1 cellular context compared by ENCODE assay signal in the genomic region with DNA sequence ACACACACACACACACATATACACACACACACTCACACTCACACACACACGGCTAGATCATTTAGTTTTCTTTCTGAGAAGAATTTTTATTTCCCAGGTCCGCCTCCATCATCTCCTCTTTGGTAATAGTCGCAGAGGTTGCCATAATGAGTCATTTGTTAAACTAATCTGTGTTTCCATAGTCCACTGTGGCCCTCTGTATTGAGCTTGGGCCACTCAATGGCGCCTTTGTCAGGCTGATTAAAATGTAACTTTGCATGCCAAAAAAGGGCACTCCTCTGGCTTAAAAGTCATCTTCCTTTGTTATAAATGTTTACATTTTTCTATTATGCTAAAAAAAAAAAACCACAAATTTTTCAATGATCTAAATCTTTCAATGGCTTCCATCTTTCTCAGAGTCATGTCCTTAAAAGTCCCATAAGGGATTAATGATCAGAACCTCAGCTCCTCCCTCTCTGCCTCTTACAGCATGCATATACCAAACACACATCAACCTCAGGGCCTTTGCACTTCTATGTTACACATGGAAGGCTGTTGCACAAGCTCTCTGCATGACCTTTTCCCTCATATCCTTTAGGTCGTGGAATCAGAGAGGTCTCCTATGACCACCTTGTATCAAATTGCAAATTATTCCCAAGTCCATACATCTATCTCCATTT.
TF ChIP-seq lines count a peak whose summit lies in the region.

No MANE protein-coding gene starts in this region.

TF ChIP-seq in HepG2, 621 proteins besides CTCF, POLR2A, EP300 and RAD21 (continued from another document and continues in another):
- TF ChIP-seq, protein P1, sequence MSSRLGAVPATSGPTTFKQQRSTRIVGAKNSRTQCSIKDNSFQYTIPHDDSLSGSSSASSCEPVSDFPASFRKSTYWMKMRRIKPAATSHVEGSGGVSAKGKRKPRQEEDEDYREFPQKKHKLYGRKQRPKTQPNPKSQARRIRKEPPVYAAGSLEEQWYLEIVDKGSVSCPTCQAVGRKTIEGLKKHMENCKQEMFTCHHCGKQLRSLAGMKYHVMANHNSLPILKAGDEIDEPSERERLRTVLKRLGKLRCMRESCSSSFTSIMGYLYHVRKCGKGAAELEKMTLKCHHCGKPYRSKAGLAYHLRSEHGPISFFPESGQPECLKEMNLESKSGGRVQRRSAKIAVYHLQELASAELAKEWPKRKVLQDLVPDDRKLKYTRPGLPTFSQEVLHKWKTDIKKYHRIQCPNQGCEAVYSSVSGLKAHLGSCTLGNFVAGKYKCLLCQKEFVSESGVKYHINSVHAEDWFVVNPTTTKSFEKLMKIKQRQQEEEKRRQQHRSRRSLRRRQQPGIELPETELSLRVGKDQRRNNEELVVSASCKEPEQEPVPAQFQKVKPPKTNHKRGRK (CRISPR knock-in tag; IDR thresholded peaks at IDR 0.05): no peak
- TF ChIP-seq, protein P2, sequence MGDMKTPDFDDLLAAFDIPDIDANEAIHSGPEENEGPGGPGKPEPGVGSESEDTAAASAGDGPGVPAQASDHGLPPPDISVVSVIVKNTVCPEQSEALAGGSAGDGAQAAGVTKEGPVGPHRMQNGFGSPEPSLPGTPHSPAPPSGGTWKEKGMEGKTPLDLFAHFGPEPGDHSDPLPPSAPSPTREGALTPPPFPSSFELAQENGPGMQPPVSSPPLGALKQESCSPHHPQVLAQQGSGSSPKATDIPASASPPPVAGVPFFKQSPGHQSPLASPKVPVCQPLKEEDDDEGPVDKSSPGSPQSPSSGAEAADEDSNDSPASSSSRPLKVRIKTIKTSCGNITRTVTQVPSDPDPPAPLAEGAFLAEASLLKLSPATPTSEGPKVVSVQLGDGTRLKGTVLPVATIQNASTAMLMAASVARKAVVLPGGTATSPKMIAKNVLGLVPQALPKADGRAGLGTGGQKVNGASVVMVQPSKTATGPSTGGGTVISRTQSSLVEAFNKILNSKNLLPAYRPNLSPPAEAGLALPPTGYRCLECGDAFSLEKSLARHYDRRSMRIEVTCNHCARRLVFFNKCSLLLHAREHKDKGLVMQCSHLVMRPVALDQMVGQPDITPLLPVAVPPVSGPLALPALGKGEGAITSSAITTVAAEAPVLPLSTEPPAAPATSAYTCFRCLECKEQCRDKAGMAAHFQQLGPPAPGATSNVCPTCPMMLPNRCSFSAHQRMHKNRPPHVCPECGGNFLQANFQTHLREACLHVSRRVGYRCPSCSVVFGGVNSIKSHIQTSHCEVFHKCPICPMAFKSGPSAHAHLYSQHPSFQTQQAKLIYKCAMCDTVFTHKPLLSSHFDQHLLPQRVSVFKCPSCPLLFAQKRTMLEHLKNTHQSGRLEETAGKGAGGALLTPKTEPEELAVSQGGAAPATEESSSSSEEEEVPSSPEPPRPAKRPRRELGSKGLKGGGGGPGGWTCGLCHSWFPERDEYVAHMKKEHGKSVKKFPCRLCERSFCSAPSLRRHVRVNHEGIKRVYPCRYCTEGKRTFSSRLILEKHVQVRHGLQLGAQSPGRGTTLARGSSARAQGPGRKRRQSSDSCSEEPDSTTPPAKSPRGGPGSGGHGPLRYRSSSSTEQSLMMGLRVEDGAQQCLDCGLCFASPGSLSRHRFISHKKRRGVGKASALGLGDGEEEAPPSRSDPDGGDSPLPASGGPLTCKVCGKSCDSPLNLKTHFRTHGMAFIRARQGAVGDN (CRISPR knock-in tag; IDR thresholded peaks at IDR 0.05): no peak
- TF ChIP-seq ZNF430 (CRISPR knock-in tag; IDR thresholded peaks at IDR 0.05): no peak
- TF ChIP-seq ZNF10 (CRISPR knock-in tag; IDR thresholded peaks at IDR 0.05; ENCODE audit: borderline replicate concordance, low read depth): no peak
- TF ChIP-seq ZC3H13 (CRISPR knock-in tag; IDR thresholded peaks at IDR 0.05): no peak
- TF ChIP-seq, protein P3, sequence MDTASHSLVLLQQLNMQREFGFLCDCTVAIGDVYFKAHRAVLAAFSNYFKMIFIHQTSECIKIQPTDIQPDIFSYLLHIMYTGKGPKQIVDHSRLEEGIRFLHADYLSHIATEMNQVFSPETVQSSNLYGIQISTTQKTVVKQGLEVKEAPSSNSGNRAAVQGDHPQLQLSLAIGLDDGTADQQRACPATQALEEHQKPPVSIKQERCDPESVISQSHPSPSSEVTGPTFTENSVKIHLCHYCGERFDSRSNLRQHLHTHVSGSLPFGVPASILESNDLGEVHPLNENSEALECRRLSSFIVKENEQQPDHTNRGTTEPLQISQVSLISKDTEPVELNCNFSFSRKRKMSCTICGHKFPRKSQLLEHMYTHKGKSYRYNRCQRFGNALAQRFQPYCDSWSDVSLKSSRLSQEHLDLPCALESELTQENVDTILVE (CRISPR knock-in tag; IDR thresholded peaks at IDR 0.05): peak; percentile 46; the same call in 1 of the 2 replicates
- TF ChIP-seq, protein P4, sequence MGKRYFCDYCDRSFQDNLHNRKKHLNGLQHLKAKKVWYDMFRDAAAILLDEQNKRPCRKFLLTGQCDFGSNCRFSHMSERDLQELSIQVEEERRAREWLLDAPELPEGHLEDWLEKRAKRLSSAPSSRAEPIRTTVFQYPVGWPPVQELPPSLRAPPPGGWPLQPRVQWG (CRISPR knock-in tag; IDR thresholded peaks at IDR 0.05; ENCODE audit: borderline replicate concordance, low read depth): no peak
- TF ChIP-seq ATM (IDR thresholded peaks at IDR 0.05; ENCODE audit: borderline replicate concordance): no peak
- no peak for TF ChIP-seq ZNF367 (CRISPR knock-in tag; IDR thresholded peaks at IDR 0.05; ENCODE audit: borderline replicate concordance)
- TF ChIP-seq POLR2G (IDR thresholded peaks at IDR 0.05; ENCODE audit: low read depth, low read length): no peak
- no peak for TF ChIP-seq RFX1 (IDR thresholded peaks at IDR 0.05)
- TF ChIP-seq, protein P5, sequence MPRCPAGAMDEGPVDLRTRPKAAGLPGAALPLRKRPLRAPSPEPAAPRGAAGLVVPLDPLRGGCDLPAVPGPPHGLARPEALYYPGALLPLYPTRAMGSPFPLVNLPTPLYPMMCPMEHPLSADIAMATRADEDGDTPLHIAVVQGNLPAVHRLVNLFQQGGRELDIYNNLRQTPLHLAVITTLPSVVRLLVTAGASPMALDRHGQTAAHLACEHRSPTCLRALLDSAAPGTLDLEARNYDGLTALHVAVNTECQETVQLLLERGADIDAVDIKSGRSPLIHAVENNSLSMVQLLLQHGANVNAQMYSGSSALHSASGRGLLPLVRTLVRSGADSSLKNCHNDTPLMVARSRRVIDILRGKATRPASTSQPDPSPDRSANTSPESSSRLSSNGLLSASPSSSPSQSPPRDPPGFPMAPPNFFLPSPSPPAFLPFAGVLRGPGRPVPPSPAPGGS (CRISPR knock-in tag; IDR thresholded peaks at IDR 0.05): no peak
- TF ChIP-seq AGO1 (IDR thresholded peaks at IDR 0.05; ENCODE audit: low read depth, low read length, poor library complexity, severe bottlenecking): no peak
- TF ChIP-seq, protein P6, sequence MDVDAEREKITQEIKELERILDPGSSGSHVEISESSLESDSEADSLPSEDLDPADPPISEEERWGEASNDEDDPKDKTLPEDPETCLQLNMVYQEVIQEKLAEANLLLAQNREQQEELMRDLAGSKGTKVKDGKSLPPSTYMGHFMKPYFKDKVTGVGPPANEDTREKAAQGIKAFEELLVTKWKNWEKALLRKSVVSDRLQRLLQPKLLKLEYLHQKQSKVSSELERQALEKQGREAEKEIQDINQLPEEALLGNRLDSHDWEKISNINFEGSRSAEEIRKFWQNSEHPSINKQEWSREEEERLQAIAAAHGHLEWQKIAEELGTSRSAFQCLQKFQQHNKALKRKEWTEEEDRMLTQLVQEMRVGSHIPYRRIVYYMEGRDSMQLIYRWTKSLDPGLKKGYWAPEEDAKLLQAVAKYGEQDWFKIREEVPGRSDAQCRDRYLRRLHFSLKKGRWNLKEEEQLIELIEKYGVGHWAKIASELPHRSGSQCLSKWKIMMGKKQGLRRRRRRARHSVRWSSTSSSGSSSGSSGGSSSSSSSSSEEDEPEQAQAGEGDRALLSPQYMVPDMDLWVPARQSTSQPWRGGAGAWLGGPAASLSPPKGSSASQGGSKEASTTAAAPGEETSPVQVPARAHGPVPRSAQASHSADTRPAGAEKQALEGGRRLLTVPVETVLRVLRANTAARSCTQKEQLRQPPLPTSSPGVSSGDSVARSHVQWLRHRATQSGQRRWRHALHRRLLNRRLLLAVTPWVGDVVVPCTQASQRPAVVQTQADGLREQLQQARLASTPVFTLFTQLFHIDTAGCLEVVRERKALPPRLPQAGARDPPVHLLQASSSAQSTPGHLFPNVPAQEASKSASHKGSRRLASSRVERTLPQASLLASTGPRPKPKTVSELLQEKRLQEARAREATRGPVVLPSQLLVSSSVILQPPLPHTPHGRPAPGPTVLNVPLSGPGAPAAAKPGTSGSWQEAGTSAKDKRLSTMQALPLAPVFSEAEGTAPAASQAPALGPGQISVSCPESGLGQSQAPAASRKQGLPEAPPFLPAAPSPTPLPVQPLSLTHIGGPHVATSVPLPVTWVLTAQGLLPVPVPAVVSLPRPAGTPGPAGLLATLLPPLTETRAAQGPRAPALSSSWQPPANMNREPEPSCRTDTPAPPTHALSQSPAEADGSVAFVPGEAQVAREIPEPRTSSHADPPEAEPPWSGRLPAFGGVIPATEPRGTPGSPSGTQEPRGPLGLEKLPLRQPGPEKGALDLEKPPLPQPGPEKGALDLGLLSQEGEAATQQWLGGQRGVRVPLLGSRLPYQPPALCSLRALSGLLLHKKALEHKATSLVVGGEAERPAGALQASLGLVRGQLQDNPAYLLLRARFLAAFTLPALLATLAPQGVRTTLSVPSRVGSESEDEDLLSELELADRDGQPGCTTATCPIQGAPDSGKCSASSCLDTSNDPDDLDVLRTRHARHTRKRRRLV (CRISPR knock-in tag; IDR thresholded peaks at IDR 0.05): no peak
- TF ChIP-seq, protein P7, sequence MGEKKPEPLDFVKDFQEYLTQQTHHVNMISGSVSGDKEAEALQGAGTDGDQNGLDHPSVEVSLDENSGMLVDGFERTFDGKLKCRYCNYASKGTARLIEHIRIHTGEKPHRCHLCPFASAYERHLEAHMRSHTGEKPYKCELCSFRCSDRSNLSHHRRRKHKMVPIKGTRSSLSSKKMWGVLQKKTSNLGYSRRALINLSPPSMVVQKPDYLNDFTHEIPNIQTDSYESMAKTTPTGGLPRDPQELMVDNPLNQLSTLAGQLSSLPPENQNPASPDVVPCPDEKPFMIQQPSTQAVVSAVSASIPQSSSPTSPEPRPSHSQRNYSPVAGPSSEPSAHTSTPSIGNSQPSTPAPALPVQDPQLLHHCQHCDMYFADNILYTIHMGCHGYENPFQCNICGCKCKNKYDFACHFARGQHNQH (CRISPR knock-in tag; IDR thresholded peaks at IDR 0.05): peak; percentile 67
- 0 out of 2 replicates have a peak, but pooled peaks have one; percentile 28 for TF ChIP-seq KDM3A (CRISPR knock-in tag; IDR thresholded peaks at IDR 0.05; ENCODE audit: low read depth)
- no peak for TF ChIP-seq MED8 (CRISPR knock-in tag; IDR thresholded peaks at IDR 0.05; ENCODE audit: insufficient replicate concordance)
- peak; percentile 78; the same call in 1 of the 2 replicates for TF ChIP-seq RXRA (CRISPR knock-in tag; IDR thresholded peaks at IDR 0.05)
- no peak for TF ChIP-seq ZBTB21 (CRISPR knock-in tag; IDR thresholded peaks at IDR 0.05)
- TF ChIP-seq, protein P8, sequence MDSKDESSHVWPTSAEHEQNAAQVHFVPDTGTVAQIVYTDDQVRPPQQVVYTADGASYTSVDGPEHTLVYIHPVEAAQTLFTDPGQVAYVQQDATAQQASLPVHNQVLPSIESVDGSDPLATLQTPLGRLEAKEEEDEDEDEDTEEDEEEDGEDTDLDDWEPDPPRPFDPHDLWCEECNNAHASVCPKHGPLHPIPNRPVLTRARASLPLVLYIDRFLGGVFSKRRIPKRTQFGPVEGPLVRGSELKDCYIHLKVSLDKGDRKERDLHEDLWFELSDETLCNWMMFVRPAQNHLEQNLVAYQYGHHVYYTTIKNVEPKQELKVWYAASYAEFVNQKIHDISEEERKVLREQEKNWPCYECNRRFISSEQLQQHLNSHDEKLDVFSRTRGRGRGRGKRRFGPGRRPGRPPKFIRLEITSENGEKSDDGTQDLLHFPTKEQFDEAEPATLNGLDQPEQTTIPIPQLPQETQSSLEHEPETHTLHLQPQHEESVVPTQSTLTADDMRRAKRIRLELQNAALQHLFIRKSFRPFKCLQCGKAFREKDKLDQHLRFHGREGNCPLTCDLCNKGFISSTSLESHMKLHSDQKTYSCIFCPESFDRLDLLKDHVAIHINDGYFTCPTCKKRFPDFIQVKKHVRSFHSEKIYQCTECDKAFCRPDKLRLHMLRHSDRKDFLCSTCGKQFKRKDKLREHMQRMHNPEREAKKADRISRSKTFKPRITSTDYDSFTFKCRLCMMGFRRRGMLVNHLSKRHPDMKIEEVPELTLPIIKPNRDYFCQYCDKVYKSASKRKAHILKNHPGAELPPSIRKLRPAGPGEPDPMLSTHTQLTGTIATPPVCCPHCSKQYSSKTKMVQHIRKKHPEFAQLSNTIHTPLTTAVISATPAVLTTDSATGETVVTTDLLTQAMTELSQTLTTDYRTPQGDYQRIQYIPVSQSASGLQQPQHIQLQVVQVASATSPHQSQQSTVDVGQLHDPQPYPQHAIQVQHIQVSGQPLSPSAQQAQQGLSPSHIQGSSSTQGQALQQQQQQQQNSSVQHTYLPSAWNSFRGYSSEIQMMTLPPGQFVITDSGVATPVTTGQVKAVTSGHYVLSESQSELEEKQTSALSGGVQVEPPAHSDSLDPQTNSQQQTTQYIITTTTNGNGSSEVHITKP (CRISPR knock-in tag; IDR thresholded peaks at IDR 0.05; ENCODE audit: low read depth): no peak
- TF ChIP-seq, protein P9, sequence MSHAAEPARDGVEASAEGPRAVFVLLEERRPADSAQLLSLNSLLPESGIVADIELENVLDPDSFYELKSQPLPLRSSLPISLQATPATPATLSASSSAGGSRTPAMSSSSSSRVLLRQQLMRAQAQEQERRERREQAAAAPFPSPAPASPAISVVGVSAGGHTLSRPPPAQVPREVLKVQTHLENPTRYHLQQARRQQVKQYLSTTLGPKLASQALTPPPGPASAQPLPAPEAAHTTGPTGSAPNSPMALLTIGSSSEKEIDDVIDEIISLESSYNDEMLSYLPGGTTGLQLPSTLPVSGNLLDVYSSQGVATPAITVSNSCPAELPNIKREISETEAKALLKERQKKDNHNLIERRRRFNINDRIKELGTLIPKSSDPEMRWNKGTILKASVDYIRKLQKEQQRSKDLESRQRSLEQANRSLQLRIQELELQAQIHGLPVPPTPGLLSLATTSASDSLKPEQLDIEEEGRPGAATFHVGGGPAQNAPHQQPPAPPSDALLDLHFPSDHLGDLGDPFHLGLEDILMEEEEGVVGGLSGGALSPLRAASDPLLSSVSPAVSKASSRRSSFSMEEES (CRISPR knock-in tag; IDR thresholded peaks at IDR 0.05): no peak
- TF ChIP-seq ZFP36L1 (CRISPR knock-in tag; IDR thresholded peaks at IDR 0.05): no peak
- TF ChIP-seq ZNF713 (CRISPR knock-in tag; IDR thresholded peaks at IDR 0.05): no peak
- peak; percentile 70 for TF ChIP-seq ASH2L (IDR thresholded peaks at IDR 0.05; ENCODE audit: insufficient read length, low read depth, low read length)
- no peak for TF ChIP-seq ZNF17 (CRISPR knock-in tag; IDR thresholded peaks at IDR 0.05)
- TF ChIP-seq, protein P10, sequence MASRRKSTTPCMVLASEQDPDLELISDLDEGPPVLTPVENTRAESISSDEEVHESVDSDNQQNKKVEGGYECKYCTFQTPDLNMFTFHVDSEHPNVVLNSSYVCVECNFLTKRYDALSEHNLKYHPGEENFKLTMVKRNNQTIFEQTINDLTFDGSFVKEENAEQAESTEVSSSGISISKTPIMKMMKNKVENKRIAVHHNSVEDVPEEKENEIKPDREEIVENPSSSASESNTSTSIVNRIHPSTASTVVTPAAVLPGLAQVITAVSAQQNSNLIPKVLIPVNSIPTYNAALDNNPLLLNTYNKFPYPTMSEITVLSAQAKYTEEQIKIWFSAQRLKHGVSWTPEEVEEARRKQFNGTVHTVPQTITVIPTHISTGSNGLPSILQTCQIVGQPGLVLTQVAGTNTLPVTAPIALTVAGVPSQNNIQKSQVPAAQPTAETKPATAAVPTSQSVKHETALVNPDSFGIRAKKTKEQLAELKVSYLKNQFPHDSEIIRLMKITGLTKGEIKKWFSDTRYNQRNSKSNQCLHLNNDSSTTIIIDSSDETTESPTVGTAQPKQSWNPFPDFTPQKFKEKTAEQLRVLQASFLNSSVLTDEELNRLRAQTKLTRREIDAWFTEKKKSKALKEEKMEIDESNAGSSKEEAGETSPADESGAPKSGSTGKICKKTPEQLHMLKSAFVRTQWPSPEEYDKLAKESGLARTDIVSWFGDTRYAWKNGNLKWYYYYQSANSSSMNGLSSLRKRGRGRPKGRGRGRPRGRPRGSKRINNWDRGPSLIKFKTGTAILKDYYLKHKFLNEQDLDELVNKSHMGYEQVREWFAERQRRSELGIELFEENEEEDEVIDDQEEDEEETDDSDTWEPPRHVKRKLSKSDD (CRISPR knock-in tag; IDR thresholded peaks at IDR 0.05; ENCODE audit: low read depth): no peak
